In the genomic region with DNA sequence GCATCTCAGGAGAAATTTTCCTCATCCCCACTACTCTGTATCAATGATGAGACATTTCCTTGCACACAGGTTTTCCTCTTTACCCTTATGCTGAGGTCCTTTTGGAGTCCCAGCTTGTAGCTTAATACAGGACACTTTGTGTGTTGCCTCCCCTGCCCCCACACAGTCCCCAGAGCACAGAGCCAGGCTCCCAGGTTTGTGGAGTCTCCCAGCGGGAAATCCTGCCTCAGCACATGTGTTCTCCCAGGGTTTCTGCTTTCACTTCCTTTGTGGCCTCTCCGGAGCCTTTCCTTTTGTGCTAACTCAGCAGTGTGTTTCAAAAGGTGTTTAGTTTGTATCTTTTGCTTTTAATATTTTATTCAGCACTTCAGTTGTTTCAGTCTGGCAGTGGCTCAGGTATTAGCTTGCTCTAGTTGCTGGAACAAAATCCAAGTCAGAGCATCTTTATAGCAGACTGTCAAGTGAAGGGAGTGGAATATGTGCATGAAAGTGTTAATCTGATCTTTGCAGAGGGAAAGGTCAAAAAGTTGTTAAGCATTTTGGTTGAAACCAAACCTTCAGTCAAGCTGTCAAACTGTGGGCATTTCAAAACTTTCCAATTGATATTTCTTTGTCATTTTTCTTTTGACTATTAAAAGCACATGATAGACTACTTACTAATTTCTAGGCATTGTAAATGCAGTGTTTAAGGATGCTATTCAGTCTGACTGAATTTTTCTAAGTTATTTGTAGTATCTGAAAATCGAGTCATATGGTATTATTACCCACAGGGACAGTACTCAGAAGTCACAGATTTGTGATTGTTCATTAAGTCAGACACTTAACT, we compare ENCODE assay signal across 11 cellular contexts. TPM values are rescaled to one million over a fixed set of nuclear protein-coding genes. Genes with fewer than 3 reads are reported as not detected.
DNase-seq lines count a peak whose midpoint lies in the region; ATAC-seq and TF ChIP-seq lines count a peak whose summit lies in the region.
"Had no signal": no experiment of that assay in that cellular context is flagged by ENCODE, and none has a peak within 500 bp of the region (broad histone marks: within the 10 kb centered on the region; RNA-seq: fewer than 3 reads in every experiment).

No MANE protein-coding gene starts in this region.

- no peak for TF ChIP-seq EP300 in upper lobe of left lung (IDR thresholded peaks at IDR 0.05)

- H3K4me1 ChIP-seq in endodermal cell (ENCODE audit: control insufficient read depth, insufficient read depth, low read length) (peaks cover 11% of the 10 kb centered on the region), osteoblast (ENCODE audit: insufficient read depth, low read length) (peaks cover 33% of the 10 kb centered on the region), upper lobe of left lung (peaks cover 4 to 14% (median 11%) of the 10 kb centered on the region in 4 donors)

- H2AFZ ChIP-seq in osteoblast (ENCODE audit: low read length): no peak overlapping the region

- peak overlapping the region; percentile 23 for H3K9ac ChIP-seq in endodermal cell (ENCODE audit: extremely low read depth, low read length, poor library complexity, severe bottlenecking)

- peak overlapping the region; percentile 71 for H3K4me3 ChIP-seq in endodermal cell (ENCODE audit: low read length)
- no peak overlapping the region for H3K4me3 ChIP-seq in osteoblast (ENCODE audit: insufficient read depth, low read length)
- no peak overlapping the region for H3K4me3 ChIP-seq in upper lobe of left lung

- no peak for ATAC-seq in upper lobe of left lung (ENCODE audit: low FRiP score in 2 of 2)

- peaks cover 12% of the 10 kb centered on the region for H3K36me3 Mint-ChIP-seq in endodermal cell (ENCODE audit: low read depth)

- H3K4me1 Mint-ChIP-seq in endodermal cell: peaks cover 49% of the 10 kb centered on the region

- H3K36me3 ChIP-seq in endodermal cell (ENCODE audit: control insufficient read depth, insufficient read depth, low read length) (peaks cover 8% of the 10 kb centered on the region), osteoblast (ENCODE audit: insufficient read depth, low read length) (no peaks in the 10 kb centered on the region), upper lobe of left lung (no peaks in the 10 kb centered on the region)

- H3K9me3 ChIP-seq in endodermal cell (ENCODE audit: control insufficient read depth, low read length) (no peaks in the 10 kb centered on the region), osteoblast (ENCODE audit: low read depth, low read length) (no peaks in the 10 kb centered on the region), upper lobe of left lung (no peaks in the 10 kb centered on the region)

- H3K4me2 ChIP-seq in osteoblast (ENCODE audit: insufficient read depth, low read length): peak overlapping the region; percentile 39

- H3K4me3 Mint-ChIP-seq in endodermal cell: peak overlapping the region; percentile 36
- H3K4me3 Mint-ChIP-seq: T-helper 2 cell treated with Interferon-gamma antibody and Interleukin-4, amounts not matched to agents 5 μg/mL and 100 μg/mL, for 36 hours had no signal

- no peak for TF ChIP-seq POLR2A in upper lobe of left lung (IDR thresholded peaks at IDR 0.05)

- no peaks in the 10 kb centered on the region for H3K27me3 Mint-ChIP-seq in endodermal cell (ENCODE audit: insufficient read depth)

- TF ChIP-seq CTCF in endodermal cell (conservative IDR thresholded peaks at IDR 0.05) (no peak), osteoblast (IDR thresholded peaks at IDR 0.05; ENCODE audit: extremely low read depth, low read depth, low read length) (no peak), upper lobe of left lung (IDR thresholded peaks at IDR 0.05) (no peak)

- H3K27ac ChIP-seq in endodermal cell (ENCODE audit: low read depth, low read length) (peak overlapping the region; percentile 82), osteoblast (ENCODE audit: low read depth, low read length) (peak overlapping the region; percentile 93), upper lobe of left lung (no peak overlapping the region)

- H3K27ac Mint-ChIP-seq in endodermal cell: peak overlapping the region; percentile 81
- H3K27ac Mint-ChIP-seq: T-helper 2 cell treated with Interferon-gamma antibody and Interleukin-4, amounts not matched to agents 5 μg/mL and 100 μg/mL, for 36 hours had no signal

- DNase-seq in NCI-H2196 (lab: John Stamatoyannopoulos, UW; ENCODE audit: unreplicated experiment) (peak; percentile 6), NCI-H2196 treated with DMSO at 0.1 percent for 48 hours (lab: John Stamatoyannopoulos, UW; ENCODE audit: unreplicated experiment) (no peak), NCI-H2171 treated with DMSO at 0.1 percent for 48 hours (lab: John Stamatoyannopoulos, UW) (peak; percentile 71), endodermal cell (peak; percentile 93), osteoblast (ENCODE audit: insufficient read length, low spot score, missing footprints) (no peak), hepatic stellate cell (ENCODE audit: low spot score) (no peak), upper lobe of left lung (no peak)
- no peak for DNase-seq in stimulated activated CD8-positive, alpha-beta memory T cell treated with anti-CD3 and anti-CD28 coated beads, Interleukin-4, amount 100 ng/mL, for 48 hours
- DNase-seq: aorta, kidney had no signal

- no peaks in the 10 kb centered on the region for H3K27me3 ChIP-seq in endodermal cell (ENCODE audit: control insufficient read depth, insufficient read depth, low read length, poor library complexity, severe bottlenecking)
- H3K27me3 ChIP-seq in osteoblast (ENCODE audit: insufficient read depth, low read length): no peaks in the 10 kb centered on the region
- H3K27me3 ChIP-seq in upper lobe of left lung: no peaks in the 10 kb centered on the region

- H3K79me2 ChIP-seq in osteoblast (ENCODE audit: insufficient read depth, low read length): peaks cover 91% of the 10 kb centered on the region

- peaks cover 2% of the 10 kb centered on the region for H3K9me3 Mint-ChIP-seq in endodermal cell

- 22 to 41% methylated on average over 2 to 3 of the region's 3 CpGs for WGBS in endodermal cell (ENCODE audit: insufficient coverage in 1 of 2, insufficient read length in 1 of 2), 2 experiments
- WGBS in upper lobe of left lung, 2 donors: 48 to 53% methylated on average over 3 of the region's 3 CpGs

- peaks cover 42% of the 10 kb centered on the region for H4K20me1 ChIP-seq in osteoblast (ENCODE audit: insufficient read depth, low read length)

RNA-seq across cellular contexts. Expression of gene SNX9, which starts 8.6 kb away (rescaled TPM):
- total RNA-seq in endodermal cell (10 to 100 TPM; 30.6 to 33.0 TPM), osteoblast (147 and 177 TPM in 2 replicates), upper lobe of left lung (10 to 100 TPM; 13.6 to 31.6 (median 19.0) TPM)
- polyA plus RNA-seq in endodermal cell (2013, experiment 1 of 2): 18.8 TPM
- 20.0 TPM for polyA plus RNA-seq in endodermal cell (2013, experiment 2 of 2)

Comparison
In these comparisons a context has a peak if more than half of its experiments do, and no peak if none do; other contexts are left out.
1. DNase-seq: peak in NCI-H2196 (single experiment), NCI-H2171 treated with DMSO at 0.1 percent for 48 hours (single experiment) and endodermal cell (single experiment); none in NCI-H2196 treated with DMSO at 0.1 percent for 48 hours (single experiment), osteoblast (single experiment), stimulated activated CD8-positive, alpha-beta memory T cell treated with anti-CD3 and anti-CD28 coated beads, Interleukin-4, amount 100 ng/mL, for 48 hours (single experiment), hepatic stellate cell (single experiment) and upper lobe of left lung (0 of 2).
2. H3K27ac ChIP-seq: peak in endodermal cell (single experiment) and osteoblast (single experiment); none in upper lobe of left lung (0 of 4).